Comparison of ENCODE assay signal across 1 cellular context in the genomic region with DNA sequence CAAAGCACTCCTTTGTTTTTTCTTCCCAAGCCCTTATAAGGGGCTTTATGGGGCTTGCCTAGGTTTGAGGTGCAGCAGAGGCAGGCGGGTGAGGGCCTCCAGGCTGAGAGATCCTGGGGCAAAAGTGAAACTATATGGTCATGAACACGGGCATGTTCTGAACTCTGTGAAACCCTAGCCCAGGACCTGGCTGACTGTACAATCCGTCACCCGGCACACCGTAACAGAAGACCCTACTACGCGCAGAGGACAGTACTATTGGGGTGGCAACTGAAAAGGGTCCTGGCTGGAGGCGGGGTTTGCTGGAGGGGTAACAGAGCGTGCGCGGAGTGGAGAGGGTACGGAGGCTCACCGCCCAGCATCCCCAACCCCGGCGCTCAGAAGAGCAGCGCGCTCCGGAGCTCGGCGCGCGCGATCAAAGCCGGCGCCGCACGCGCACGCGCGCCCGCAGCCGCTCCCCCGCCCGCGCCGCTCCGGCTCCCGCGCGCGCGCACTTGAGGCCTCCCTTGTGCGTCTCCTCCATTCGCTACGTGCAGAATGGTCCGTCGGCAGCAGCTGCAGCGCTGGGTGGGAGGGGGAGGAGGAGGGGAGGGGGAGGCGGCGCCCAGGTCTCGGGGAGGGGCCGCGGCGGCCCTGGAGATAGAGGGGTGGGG.
TF ChIP-seq lines count a peak whose summit lies in the region.

No MANE protein-coding gene starts in this region.

TF ChIP-seq in HEK293, 187 proteins besides CTCF, POLR2A, EP300 and RAD21 (continued from another document and continues in another):
- no peak for TF ChIP-seq ZNF394 (tag by site-specific recombination; IDR thresholded peaks at IDR 0.05; ENCODE audit: borderline replicate concordance)
- no peak for TF ChIP-seq ZNF324 (tag by site-specific recombination; IDR thresholded peaks at IDR 0.05)
- TF ChIP-seq ZNF157 (tag by site-specific recombination; IDR thresholded peaks at IDR 0.05): no peak
- 0 out of 2 replicates have a peak, but pooled peaks have one; percentile 36 for TF ChIP-seq ZSCAN30 (tag by site-specific recombination; IDR thresholded peaks at IDR 0.05)
- no peak for TF ChIP-seq ZNF521 (tag by site-specific recombination; IDR thresholded peaks at IDR 0.05)
- TF ChIP-seq, protein P1, sequence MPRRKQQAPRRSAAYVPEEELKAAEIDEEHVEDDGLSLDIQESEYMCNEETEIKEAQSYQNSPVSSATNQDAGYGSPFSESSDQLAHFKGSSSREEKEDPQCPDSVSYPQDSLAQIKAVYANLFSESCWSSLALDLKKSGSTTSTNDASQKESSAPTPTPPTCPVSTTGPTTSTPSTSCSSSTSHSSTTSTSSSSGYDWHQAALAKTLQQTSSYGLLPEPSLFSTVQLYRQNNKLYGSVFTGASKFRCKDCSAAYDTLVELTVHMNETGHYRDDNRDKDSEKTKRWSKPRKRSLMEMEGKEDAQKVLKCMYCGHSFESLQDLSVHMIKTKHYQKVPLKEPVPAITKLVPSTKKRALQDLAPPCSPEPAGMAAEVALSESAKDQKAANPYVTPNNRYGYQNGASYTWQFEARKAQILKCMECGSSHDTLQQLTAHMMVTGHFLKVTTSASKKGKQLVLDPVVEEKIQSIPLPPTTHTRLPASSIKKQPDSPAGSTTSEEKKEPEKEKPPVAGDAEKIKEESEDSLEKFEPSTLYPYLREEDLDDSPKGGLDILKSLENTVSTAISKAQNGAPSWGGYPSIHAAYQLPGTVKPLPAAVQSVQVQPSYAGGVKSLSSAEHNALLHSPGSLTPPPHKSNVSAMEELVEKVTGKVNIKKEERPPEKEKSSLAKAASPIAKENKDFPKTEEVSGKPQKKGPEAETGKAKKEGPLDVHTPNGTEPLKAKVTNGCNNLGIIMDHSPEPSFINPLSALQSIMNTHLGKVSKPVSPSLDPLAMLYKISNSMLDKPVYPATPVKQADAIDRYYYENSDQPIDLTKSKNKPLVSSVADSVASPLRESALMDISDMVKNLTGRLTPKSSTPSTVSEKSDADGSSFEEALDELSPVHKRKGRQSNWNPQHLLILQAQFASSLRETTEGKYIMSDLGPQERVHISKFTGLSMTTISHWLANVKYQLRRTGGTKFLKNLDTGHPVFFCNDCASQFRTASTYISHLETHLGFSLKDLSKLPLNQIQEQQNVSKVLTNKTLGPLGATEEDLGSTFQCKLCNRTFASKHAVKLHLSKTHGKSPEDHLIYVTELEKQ (tag by site-specific recombination; IDR thresholded peaks at IDR 0.05; ENCODE audit: borderline replicate concordance): no peak
- TF ChIP-seq ZBTB20 (tag by site-specific recombination; IDR thresholded peaks at IDR 0.05): peak; percentile 10; the same call in 1 of the 2 replicates
- no peak for TF ChIP-seq OVOL3 (tag by site-specific recombination; IDR thresholded peaks at IDR 0.05)
- TF ChIP-seq, protein P2, sequence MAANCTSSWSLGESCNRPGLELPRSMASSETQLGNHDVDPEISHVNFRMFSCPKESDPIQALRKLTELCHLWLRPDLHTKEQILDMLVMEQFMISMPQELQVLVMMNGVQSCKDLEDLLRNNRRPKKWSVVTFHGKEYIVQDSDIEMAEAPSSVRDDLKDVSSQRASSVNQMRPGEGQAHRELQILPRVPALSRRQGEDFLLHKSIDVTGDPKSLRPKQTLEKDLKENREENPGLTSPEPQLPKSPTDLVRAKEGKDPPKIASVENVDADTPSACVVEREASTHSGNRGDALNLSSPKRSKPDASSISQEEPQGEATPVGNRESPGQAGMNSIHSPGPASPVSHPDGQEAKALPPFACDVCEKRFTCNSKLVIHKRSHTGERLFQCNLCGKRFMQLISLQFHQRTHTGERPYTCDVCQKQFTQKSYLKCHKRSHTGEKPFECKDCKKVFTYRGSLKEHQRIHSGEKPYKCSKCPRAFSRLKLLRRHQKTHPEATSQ (tag by site-specific recombination; IDR thresholded peaks at IDR 0.05): 0 out of 2 replicates have a peak, but pooled peaks have one; percentile 39
- no peak for TF ChIP-seq ZFP41 (tag by site-specific recombination; IDR thresholded peaks at IDR 0.05; ENCODE audit: borderline replicate concordance)
- no peak for TF ChIP-seq GFI1B (tag by site-specific recombination; IDR thresholded peaks at IDR 0.05)
- TF ChIP-seq ZNF366 (tag by site-specific recombination; conservative IDR thresholded peaks at IDR 0.05): no peak
- no peak for TF ChIP-seq ZSCAN23 (tag by site-specific recombination; IDR thresholded peaks at IDR 0.05)
- no peak for TF ChIP-seq ZNF544 (tag by site-specific recombination; IDR thresholded peaks at IDR 0.05)
- TF ChIP-seq, protein P3, sequence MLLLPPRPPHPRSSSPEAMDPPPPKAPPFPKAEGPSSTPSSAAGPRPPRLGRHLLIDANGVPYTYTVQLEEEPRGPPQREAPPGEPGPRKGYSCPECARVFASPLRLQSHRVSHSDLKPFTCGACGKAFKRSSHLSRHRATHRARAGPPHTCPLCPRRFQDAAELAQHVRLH (tag by site-specific recombination; IDR thresholded peaks at IDR 0.05): no peak
- no peak for TF ChIP-seq TRIM28 (IDR thresholded peaks at IDR 0.05; ENCODE audit: borderline replicate concordance, low read length)
- TF ChIP-seq, protein P4, sequence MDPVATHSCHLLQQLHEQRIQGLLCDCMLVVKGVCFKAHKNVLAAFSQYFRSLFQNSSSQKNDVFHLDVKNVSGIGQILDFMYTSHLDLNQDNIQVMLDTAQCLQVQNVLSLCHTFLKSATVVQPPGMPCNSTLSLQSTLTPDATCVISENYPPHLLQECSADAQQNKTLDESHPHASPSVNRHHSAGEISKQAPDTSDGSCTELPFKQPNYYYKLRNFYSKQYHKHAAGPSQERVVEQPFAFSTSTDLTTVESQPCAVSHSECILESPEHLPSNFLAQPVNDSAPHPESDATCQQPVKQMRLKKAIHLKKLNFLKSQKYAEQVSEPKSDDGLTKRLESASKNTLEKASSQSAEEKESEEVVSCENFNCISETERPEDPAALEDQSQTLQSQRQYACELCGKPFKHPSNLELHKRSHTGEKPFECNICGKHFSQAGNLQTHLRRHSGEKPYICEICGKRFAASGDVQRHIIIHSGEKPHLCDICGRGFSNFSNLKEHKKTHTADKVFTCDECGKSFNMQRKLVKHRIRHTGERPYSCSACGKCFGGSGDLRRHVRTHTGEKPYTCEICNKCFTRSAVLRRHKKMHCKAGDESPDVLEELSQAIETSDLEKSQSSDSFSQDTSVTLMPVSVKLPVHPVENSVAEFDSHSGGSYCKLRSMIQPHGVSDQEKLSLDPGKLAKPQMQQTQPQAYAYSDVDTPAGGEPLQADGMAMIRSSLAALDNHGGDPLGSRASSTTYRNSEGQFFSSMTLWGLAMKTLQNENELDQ (tag by site-specific recombination; IDR thresholded peaks at IDR 0.05; ENCODE audit: low read depth): no peak
- TF ChIP-seq, protein P5, sequence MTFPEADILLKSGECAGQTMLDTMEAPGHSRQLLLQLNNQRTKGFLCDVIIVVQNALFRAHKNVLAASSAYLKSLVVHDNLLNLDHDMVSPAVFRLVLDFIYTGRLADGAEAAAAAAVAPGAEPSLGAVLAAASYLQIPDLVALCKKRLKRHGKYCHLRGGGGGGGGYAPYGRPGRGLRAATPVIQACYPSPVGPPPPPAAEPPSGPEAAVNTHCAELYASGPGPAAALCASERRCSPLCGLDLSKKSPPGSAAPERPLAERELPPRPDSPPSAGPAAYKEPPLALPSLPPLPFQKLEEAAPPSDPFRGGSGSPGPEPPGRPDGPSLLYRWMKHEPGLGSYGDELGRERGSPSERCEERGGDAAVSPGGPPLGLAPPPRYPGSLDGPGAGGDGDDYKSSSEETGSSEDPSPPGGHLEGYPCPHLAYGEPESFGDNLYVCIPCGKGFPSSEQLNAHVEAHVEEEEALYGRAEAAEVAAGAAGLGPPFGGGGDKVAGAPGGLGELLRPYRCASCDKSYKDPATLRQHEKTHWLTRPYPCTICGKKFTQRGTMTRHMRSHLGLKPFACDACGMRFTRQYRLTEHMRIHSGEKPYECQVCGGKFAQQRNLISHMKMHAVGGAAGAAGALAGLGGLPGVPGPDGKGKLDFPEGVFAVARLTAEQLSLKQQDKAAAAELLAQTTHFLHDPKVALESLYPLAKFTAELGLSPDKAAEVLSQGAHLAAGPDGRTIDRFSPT (tag by site-specific recombination; IDR thresholded peaks at IDR 0.05): no peak
- TF ChIP-seq ZNF48 (tag by site-specific recombination; IDR thresholded peaks at IDR 0.05): no peak
- no peak for TF ChIP-seq ZNF701 (tag by site-specific recombination; IDR thresholded peaks at IDR 0.05)
- TF ChIP-seq, protein P6, sequence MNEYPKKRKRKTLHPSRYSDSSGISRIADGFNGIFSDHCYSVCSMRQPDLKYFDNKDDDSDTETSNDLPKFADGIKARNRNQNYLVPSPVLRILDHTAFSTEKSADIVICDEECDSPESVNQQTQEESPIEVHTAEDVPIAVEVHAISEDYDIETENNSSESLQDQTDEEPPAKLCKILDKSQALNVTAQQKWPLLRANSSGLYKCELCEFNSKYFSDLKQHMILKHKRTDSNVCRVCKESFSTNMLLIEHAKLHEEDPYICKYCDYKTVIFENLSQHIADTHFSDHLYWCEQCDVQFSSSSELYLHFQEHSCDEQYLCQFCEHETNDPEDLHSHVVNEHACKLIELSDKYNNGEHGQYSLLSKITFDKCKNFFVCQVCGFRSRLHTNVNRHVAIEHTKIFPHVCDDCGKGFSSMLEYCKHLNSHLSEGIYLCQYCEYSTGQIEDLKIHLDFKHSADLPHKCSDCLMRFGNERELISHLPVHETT (tag by site-specific recombination; IDR thresholded peaks at IDR 0.05): no peak
- no peak for TF ChIP-seq ZIC2 (tag by site-specific recombination; IDR thresholded peaks at IDR 0.05)
- no peak for TF ChIP-seq ZBTB21 (tag by site-specific recombination; IDR thresholded peaks at IDR 0.05)
- TF ChIP-seq, protein P7, sequence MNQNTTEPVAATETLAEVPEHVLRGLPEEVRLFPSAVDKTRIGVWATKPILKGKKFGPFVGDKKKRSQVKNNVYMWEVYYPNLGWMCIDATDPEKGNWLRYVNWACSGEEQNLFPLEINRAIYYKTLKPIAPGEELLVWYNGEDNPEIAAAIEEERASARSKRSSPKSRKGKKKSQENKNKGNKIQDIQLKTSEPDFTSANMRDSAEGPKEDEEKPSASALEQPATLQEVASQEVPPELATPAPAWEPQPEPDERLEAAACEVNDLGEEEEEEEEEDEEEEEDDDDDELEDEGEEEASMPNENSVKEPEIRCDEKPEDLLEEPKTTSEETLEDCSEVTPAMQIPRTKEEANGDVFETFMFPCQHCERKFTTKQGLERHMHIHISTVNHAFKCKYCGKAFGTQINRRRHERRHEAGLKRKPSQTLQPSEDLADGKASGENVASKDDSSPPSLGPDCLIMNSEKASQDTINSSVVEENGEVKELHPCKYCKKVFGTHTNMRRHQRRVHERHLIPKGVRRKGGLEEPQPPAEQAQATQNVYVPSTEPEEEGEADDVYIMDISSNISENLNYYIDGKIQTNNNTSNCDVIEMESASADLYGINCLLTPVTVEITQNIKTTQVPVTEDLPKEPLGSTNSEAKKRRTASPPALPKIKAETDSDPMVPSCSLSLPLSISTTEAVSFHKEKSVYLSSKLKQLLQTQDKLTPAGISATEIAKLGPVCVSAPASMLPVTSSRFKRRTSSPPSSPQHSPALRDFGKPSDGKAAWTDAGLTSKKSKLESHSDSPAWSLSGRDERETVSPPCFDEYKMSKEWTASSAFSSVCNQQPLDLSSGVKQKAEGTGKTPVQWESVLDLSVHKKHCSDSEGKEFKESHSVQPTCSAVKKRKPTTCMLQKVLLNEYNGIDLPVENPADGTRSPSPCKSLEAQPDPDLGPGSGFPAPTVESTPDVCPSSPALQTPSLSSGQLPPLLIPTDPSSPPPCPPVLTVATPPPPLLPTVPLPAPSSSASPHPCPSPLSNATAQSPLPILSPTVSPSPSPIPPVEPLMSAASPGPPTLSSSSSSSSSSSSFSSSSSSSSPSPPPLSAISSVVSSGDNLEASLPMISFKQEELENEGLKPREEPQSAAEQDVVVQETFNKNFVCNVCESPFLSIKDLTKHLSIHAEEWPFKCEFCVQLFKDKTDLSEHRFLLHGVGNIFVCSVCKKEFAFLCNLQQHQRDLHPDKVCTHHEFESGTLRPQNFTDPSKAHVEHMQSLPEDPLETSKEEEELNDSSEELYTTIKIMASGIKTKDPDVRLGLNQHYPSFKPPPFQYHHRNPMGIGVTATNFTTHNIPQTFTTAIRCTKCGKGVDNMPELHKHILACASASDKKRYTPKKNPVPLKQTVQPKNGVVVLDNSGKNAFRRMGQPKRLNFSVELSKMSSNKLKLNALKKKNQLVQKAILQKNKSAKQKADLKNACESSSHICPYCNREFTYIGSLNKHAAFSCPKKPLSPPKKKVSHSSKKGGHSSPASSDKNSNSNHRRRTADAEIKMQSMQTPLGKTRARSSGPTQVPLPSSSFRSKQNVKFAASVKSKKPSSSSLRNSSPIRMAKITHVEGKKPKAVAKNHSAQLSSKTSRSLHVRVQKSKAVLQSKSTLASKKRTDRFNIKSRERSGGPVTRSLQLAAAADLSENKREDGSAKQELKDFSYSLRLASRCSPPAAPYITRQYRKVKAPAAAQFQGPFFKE (tag by site-specific recombination; IDR thresholded peaks at IDR 0.05; ENCODE audit: borderline replicate concordance): no peak
- no peak for TF ChIP-seq ZNF350 (tag by site-specific recombination; IDR thresholded peaks at IDR 0.05)
- TF ChIP-seq GLI4 (tag by site-specific recombination; IDR thresholded peaks at IDR 0.05): no peak
- TF ChIP-seq ZNF560 (tag by site-specific recombination; IDR thresholded peaks at IDR 0.05; ENCODE audit: borderline replicate concordance): no peak
- no peak for TF ChIP-seq ZNF610 (tag by site-specific recombination; IDR thresholded peaks at IDR 0.05; ENCODE audit: borderline replicate concordance)
- TF ChIP-seq, protein P8, sequence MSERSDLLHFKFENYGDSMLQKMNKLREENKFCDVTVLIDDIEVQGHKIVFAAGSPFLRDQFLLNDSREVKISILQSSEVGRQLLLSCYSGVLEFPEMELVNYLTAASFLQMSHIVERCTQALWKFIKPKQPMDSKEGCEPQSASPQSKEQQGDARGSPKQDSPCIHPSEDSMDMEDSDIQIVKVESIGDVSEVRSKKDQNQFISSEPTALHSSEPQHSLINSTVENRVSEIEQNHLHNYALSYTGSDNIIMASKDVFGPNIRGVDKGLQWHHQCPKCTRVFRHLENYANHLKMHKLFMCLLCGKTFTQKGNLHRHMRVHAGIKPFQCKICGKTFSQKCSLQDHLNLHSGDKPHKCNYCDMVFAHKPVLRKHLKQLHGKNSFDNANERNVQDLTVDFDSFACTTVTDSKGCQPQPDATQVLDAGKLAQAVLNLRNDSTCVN (tag by site-specific recombination; optimal IDR thresholded peaks at IDR 0.05): peak; percentile 54
- TF ChIP-seq TCF7L2 (IDR thresholded peaks at IDR 0.05; ENCODE audit: borderline replicate concordance, low read depth, low read length): peak; percentile 86
- no peak for TF ChIP-seq ZNF785 (tag by site-specific recombination; IDR thresholded peaks at IDR 0.05)
- no peak for TF ChIP-seq SALL2 (tag by site-specific recombination; IDR thresholded peaks at IDR 0.05; ENCODE audit: borderline replicate concordance)
- no peak for TF ChIP-seq ZNF133 (tag by site-specific recombination; IDR thresholded peaks at IDR 0.05)
- TF ChIP-seq ZNF416 (tag by site-specific recombination; IDR thresholded peaks at IDR 0.05): no peak
- TF ChIP-seq PRDM1 (tag by site-specific recombination; IDR thresholded peaks at IDR 0.05): no peak
- TF ChIP-seq SP3 (tag by site-specific recombination; IDR thresholded peaks at IDR 0.05): no peak
- TF ChIP-seq ZNF146 (tag by site-specific recombination; IDR thresholded peaks at IDR 0.05): no peak
- no peak for TF ChIP-seq BCL11B (tag by site-specific recombination; IDR thresholded peaks at IDR 0.05; ENCODE audit: low read depth)
- no peak for TF ChIP-seq ZFP3 (tag by site-specific recombination; IDR thresholded peaks at IDR 0.05; ENCODE audit: low read depth)
- TF ChIP-seq ZNF677 (tag by site-specific recombination; IDR thresholded peaks at IDR 0.05): no peak
- no peak for TF ChIP-seq ZNF501 (tag by site-specific recombination; IDR thresholded peaks at IDR 0.05)
- TF ChIP-seq SP7 (tag by site-specific recombination; IDR thresholded peaks at IDR 0.05): 0 out of 2 replicates have a peak, but pooled peaks have one; percentile 9
